Comparison of ENCODE assay signal across 29 cellular contexts in genomic region chr15:29788433-29789034, GRCh38. TPM values are rescaled to one million over a fixed set of nuclear protein-coding genes. Genes with fewer than 3 reads are reported as not detected.
DNase-seq lines count a peak whose midpoint lies in the region; ATAC-seq, FAIRE-seq and TF ChIP-seq lines count a peak whose summit lies in the region.
"Had no signal": no experiment of that assay in that cellular context is flagged by ENCODE, and none has a peak within 500 bp of the region (broad histone marks: within the 10 kb centered on the region; RNA-seq: fewer than 3 reads in every experiment).

No MANE protein-coding gene starts in this region.

- H3K79me2 ChIP-seq in keratinocyte (ENCODE audit: control insufficient read depth, insufficient read depth, low read length) (peaks cover 55% of the 10 kb centered on the region), Karpas-422 (ENCODE audit: low read length) (no peaks in the 10 kb centered on the region)

- H3K9ac ChIP-seq in keratinocyte (ENCODE audit: control insufficient read depth, extremely low read depth, insufficient read depth, low read length), result no peak overlapping the region
- H3K9ac ChIP-seq in Karpas-422 (ENCODE audit: low read length), result no peak overlapping the region

- H3K27ac ChIP-seq in keratinocyte (ENCODE audit: control insufficient read depth, insufficient read depth, low read length) (no peak overlapping the region), Karpas-422 (ENCODE audit: low read length) (no peak overlapping the region)
- H3K27ac ChIP-seq: C4-2B, left ventricle myocardium inferior, PC-9, tibial nerve had no signal

- DNase-seq in HCEC 1CT (peak; percentile 17), keratinocyte (ENCODE audit: low read depth, low spot score) (peak; percentile 21), Karpas-422 (no peak), ACHN (no peak), CD1c-positive myeloid dendritic cell (ENCODE audit: extremely low spot score) (no peak)
- DNase-seq in central memory CD4-positive, alpha-beta T cell, result no peak
- DNase-seq: activated CD4-positive, alpha-beta T cell treated with anti-CD3 and anti-CD28 coated beads for 36 hours; activated CD8-positive, alpha-beta memory T cell treated with anti-CD3 and anti-CD28 coated beads, Interleukin-2, amount 50 U/mL, for 48 hours; activated CD8-positive, alpha-beta T cell treated with anti-CD3 and anti-CD28 coated beads for 36 hours; activated naive CD4-positive, alpha-beta T cell treated with anti-CD3 and anti-CD28 coated beads, Interleukin-2, amount 50 U/mL, for 16 hours; amniotic stem cell; effector CD4-positive, alpha-beta T cell; glutamatergic neuron; Kasumi-1; left ventricle myocardium inferior; naive B cell; NCI-H1417 treated with DMSO at 0.1 percent for 48 hours; NCI-H2029 treated with DMSO at 0.1 percent for 48 hours; NCI-H524 treated with DMSO at 0.1 percent for 48 hours; NK-92 treated with Interleukin-12 subunit alpha and Interleukin-12 subunit beta, amount 100 ng/mL, for 24 hours; PC-9; posterior cingulate gyrus; right cardiac atrium; Right ventricle myocardium superior; stimulated activated CD4-positive, alpha-beta T cell treated with anti-CD3 and anti-CD28 coated beads, Interleukin-4, amount 100 ng/mL, for 1 hour had no signal

- H3K36me3 ChIP-seq in keratinocyte (ENCODE audit: control insufficient read depth in 2 of 2, extremely low read depth in 1 of 2, insufficient read depth in 2 of 2, low read length in 2 of 2) (peaks cover 2 to 12% of the 10 kb centered on the region in 2 experiments), Karpas-422 (ENCODE audit: insufficient read depth, low read length) (no peaks in the 10 kb centered on the region)

- peak; percentile 55; the same call in 2 of the 3 replicates for ATAC-seq in SK-N-SH treated with all-trans-retinoic acid at 6 μM for 48 hours
- ATAC-seq: activated CD4-positive, alpha-beta T cell treated with anti-CD3 and anti-CD28 coated beads for 36 hours; activated CD8-positive, alpha-beta T cell treated with anti-CD3 and anti-CD28 coated beads for 36 hours; right cardiac atrium had no signal

- H3K4me2 ChIP-seq in keratinocyte (ENCODE audit: control insufficient read depth, extremely low read depth, insufficient read depth, low read depth, low read length), result peak overlapping the region; percentile 29
- H3K4me2 ChIP-seq in Karpas-422 (ENCODE audit: low read depth, low read length, poor library complexity, severe bottlenecking), result no peak overlapping the region
- H3K4me2 ChIP-seq: PC-9 had no signal

- peak; percentile 52 for FAIRE-seq in keratinocyte (lab: Jason Lieb, UNC)
- FAIRE-seq: colon had no signal

- no peaks in the 10 kb centered on the region for H3K9me3 ChIP-seq in keratinocyte (ENCODE audit: control insufficient read depth, low read depth, low read length)
- peaks cover 12% of the 10 kb centered on the region for H3K9me3 ChIP-seq in Karpas-422 (ENCODE audit: low read length)
- H3K9me3 ChIP-seq: left ventricle myocardium inferior, tibial nerve had no signal

- no peaks in the 10 kb centered on the region for H3K9me2 ChIP-seq in Karpas-422 (replicated peaks; ENCODE audit: insufficient read depth, low read length)

- in situ Hi-C loops in ACHN (cut with HindIII; ENCODE audit: low pct_ligation_motif_present, low pct_unique_long_range_greater_than_20kb, low sequenced_read_pairs), result no loop called here

- H3K27me3 ChIP-seq in keratinocyte (ENCODE audit: control insufficient read depth, extremely low read depth, insufficient read depth, low read length) (no peaks in the 10 kb centered on the region), Karpas-422 (ENCODE audit: low read length) (no peaks in the 10 kb centered on the region)
- H3K27me3 ChIP-seq: tibial nerve had no signal

- H4K20me1 ChIP-seq in keratinocyte (ENCODE audit: control insufficient read depth, extremely low read depth, insufficient read depth, low read length), result no peaks in the 10 kb centered on the region
- no peaks in the 10 kb centered on the region for H4K20me1 ChIP-seq in Karpas-422 (ENCODE audit: insufficient read depth, low read depth, low read length)

- H2AFZ ChIP-seq in keratinocyte (ENCODE audit: control insufficient read depth, low read length) (no peak overlapping the region), Karpas-422 (ENCODE audit: low read length) (no peak overlapping the region)
- H2AFZ ChIP-seq: PC-9 had no signal

- no peaks in the 10 kb centered on the region for H3K9me1 ChIP-seq in keratinocyte (ENCODE audit: control insufficient read depth, extremely low read depth, insufficient read depth, low read length)

- H3K4me1 ChIP-seq in keratinocyte (ENCODE audit: control insufficient read depth, extremely low read depth, insufficient read depth, low read length), result peaks cover 17% of the 10 kb centered on the region
- H3K4me1 ChIP-seq in Karpas-422 (ENCODE audit: low read length), result no peaks in the 10 kb centered on the region

- H3K4me3 ChIP-seq in keratinocyte (ENCODE audit: control insufficient read depth in 2 of 3, extremely low read depth in 1 of 3, insufficient read depth in 2 of 3, low read depth in 1 of 3, low read length in 3 of 3) (no peak overlapping the region), Karpas-422 (ENCODE audit: low read length) (no peak overlapping the region)
- H3K4me3 ChIP-seq: left ventricle myocardium inferior, PC-9, tibial nerve had no signal

- dilution Hi-C loops in keratinocyte (cut with MboI; ENCODE audit: extremely low pct_ligation_motif_present, low sequenced_read_pairs), result no loop called here

- TF ChIP-seq CTCF in keratinocyte (optimal IDR thresholded peaks at IDR 0.05 in 1 of 3, IDR thresholded peaks at IDR 0.05 in 1 of 3, conservative IDR thresholded peaks at IDR 0.05 in 1 of 3; ENCODE audit: extremely low read depth in 1 of 3, insufficient read depth in 2 of 3, low read length in 3 of 3), result no peak

TF ChIP-seq in SK-N-SH treated with all-trans-retinoic acid at 6 μM for 48 hours, 23 proteins besides CTCF, POLR2A, EP300 and RAD21 (continues in another document):
- TF ChIP-seq BACH2 (CRISPR knock-in tag; IDR thresholded peaks at IDR 0.05; ENCODE audit: borderline replicate concordance) (no peak), PPARA (CRISPR knock-in tag; IDR thresholded peaks at IDR 0.05; ENCODE audit: borderline replicate concordance) (no peak), ZNF565 (CRISPR knock-in tag; conservative IDR thresholded peaks at IDR 0.05; ENCODE audit: low read depth) (no peak), ZNF70 (CRISPR knock-in tag; IDR thresholded peaks at IDR 0.05) (no peak), GLIS3 (CRISPR knock-in tag; IDR thresholded peaks at IDR 0.05) (no peak), TOX (CRISPR knock-in tag; IDR thresholded peaks at IDR 0.05; ENCODE audit: borderline replicate concordance) (no peak), ZNF8 (CRISPR knock-in tag; IDR thresholded peaks at IDR 0.05) (no peak), ZFP30 (CRISPR knock-in tag; IDR thresholded peaks at IDR 0.05) (no peak), TSHZ2 (CRISPR knock-in tag; IDR thresholded peaks at IDR 0.05) (no peak), CSDC2 (CRISPR knock-in tag; IDR thresholded peaks at IDR 0.05) (no peak), ZC3H10 (CRISPR knock-in tag; IDR thresholded peaks at IDR 0.05) (no peak), ISL1 (CRISPR knock-in tag; IDR thresholded peaks at IDR 0.05) (no peak), ARNTL (CRISPR knock-in tag; IDR thresholded peaks at IDR 0.05; ENCODE audit: borderline replicate concordance, low read depth) (no peak)
- TF ChIP-seq, protein P1, sequence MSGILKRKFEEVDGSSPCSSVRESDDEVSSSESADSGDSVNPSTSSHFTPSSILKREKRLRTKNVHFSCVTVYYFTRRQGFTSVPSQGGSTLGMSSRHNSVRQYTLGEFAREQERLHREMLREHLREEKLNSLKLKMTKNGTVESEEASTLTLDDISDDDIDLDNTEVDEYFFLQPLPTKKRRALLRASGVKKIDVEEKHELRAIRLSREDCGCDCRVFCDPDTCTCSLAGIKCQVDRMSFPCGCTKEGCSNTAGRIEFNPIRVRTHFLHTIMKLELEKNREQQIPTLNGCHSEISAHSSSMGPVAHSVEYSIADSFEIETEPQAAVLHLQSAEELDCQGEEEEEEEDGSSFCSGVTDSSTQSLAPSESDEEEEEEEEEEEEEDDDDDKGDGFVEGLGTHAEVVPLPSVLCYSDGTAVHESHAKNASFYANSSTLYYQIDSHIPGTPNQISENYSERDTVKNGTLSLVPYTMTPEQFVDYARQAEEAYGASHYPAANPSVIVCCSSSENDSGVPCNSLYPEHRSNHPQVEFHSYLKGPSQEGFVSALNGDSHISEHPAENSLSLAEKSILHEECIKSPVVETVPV (CRISPR knock-in tag; IDR thresholded peaks at IDR 0.05), result no peak

RNA-seq across cellular contexts. Expression of gene TJP1, which starts 33.7 kb away (rescaled TPM):
- 39.4 to 70.0 TPM (median 54.7 TPM) in 3 replicates for polyA plus RNA-seq in keratinocyte
- polyA plus RNA-seq in keratinocyte (2011; ENCODE audit: low read depth), result 115 TPM
- 28.7 and 46.3 TPM in 2 replicates for polyA plus RNA-seq in keratinocyte (2011; cell fraction: cytosol; rRNA removed)
- polyA plus RNA-seq in keratinocyte (2011; cell fraction: nucleus; rRNA removed), result 76.1 and 86.3 TPM in 2 replicates
- 49.3 and 56.8 TPM in 2 replicates for polyA plus RNA-seq in keratinocyte (2012; ENCODE audit: low replicate concordance)
- polyA minus RNA-seq in keratinocyte, result 63.8 to 113 TPM (median 72.8 TPM) in 3 replicates
- 37.4 TPM for polyA minus RNA-seq in keratinocyte (2011; cell fraction: cytosol; rRNA and poly(A)+ RNA removed)
- polyA minus RNA-seq in keratinocyte (2011; cell fraction: nucleus; rRNA and poly(A)+ RNA removed), result 77.6 and 146 TPM in 2 replicates
- total RNA-seq in Karpas-422 (2014; rRNA removed; shearing (Covaris generic); ENCODE audit: low replicate concordance), result not detected in 2 replicates
- total RNA-seq: activated CD8-positive, alpha-beta T cell treated with anti-CD3 and anti-CD28 coated beads for 36 hours had no signal

Comparison
In these comparisons a context has a peak if more than half of its experiments do, and no peak if none do; other contexts are left out.
1. DNase-seq: peak in HCEC 1CT (single experiment) and keratinocyte (single experiment); none in Karpas-422 (single experiment), ACHN (single experiment), CD1c-positive myeloid dendritic cell (single experiment) and central memory CD4-positive, alpha-beta T cell (single experiment).